In genomic region chr3:26078539-26078938, GRCh38 we compare ENCODE assay signal across 26 cellular contexts.
"Had no signal": no experiment of that assay in that cellular context is flagged by ENCODE, and none has a peak within 500 bp of the region (broad histone marks: within the 10 kb centered on the region; RNA-seq: fewer than 3 reads in every experiment).

No MANE protein-coding gene starts in this region.

- H3K4me3 ChIP-seq: stomach, suprapubic skin, testis, thoracic aorta, thyroid gland, tibial artery, tibial nerve, transverse colon, upper lobe of left lung, upper lobe of right lung, uterus, vagina had no signal

- ATAC-seq: stimulated activated effector memory CD8-positive, alpha-beta T cell treated with anti-CD3 and anti-CD28 coated beads, Interleukin-12 subunit alpha, Interleukin-12 subunit beta, amount 100 ng/mL, for 72 hours; stimulated activated memory B cell treated with anti-CD40 and anti-IgM and Interleukin-4, amounts not matched to agents 10 μg/mL and 1 μg/mL and 100 μg/mL, for 72 hours; stimulated activated naive B cell treated with anti-CD40 and anti-IgM and Interleukin-4, amounts not matched to agents 10 μg/mL and 1 μg/mL and 100 μg/mL, for 72 hours; stimulated activated naive CD8-positive, alpha-beta T cell treated with anti-CD3 and anti-CD28 coated beads, Interleukin-15, amount 100 ng/mL, for 72 hours; stimulated activated naive CD8-positive, alpha-beta T cell treated with anti-CD3 and anti-CD28 coated beads, Interleukin-15, Interleukin-2, amounts not matched to agents 100 U/mL and 50 U/mL, for 24 hours; upper lobe of right lung had no signal

- DNase-seq: stimulated activated CD4-positive, alpha-beta T cell treated with anti-CD3 and anti-CD28 coated beads, Interleukin-2, amount 100 ng/mL, for 48 hours; stimulated activated CD4-positive, alpha-beta T cell treated with anti-CD3 and anti-CD28 coated beads, Interleukin-4, amount 100 ng/mL, for 1 hour; stimulated activated CD4-positive, alpha-beta T cell treated with anti-CD3 and anti-CD28 coated beads, Interleukin-4, amount 100 ng/mL, for 24 hours; stimulated activated CD4-positive, alpha-beta T cell treated with anti-CD3 and anti-CD28 coated beads, Interleukin-4, amount 100 ng/mL, for 4 hours; stimulated activated CD8-positive, alpha-beta memory T cell treated with anti-CD3 and anti-CD28 coated beads, Interleukin-4, amount 100 ng/mL, for 48 hours; stimulated activated naive B cell treated with anti-CD40 and anti-IgM and Interleukin-4, amounts not matched to agents 10 μg/mL and 1 μg/mL and 100 μg/mL, for 72 hours; stimulated activated naive CD4-positive, alpha-beta T cell; stimulated activated naive CD4-positive, alpha-beta T cell treated with Interleukin-2 at 50 U/mL for 16 hours; stimulated activated naive CD8-positive, alpha-beta T cell treated with anti-CD3 and anti-CD28 coated beads, Interleukin-15, amount 100 ng/mL, for 72 hours; stimulated activated naive CD8-positive, alpha-beta T cell treated with anti-CD3 and anti-CD28 coated beads, Interleukin-15, Interleukin-2, amounts not matched to agents 100 U/mL and 50 U/mL, for 24 hours; stomach; substantia nigra; testis; thyroid gland; tibial artery; transverse colon; trophoblast cell; upper lobe of left lung; upper lobe of right lung; uterus had no signal

- H3K36me3 ChIP-seq: stomach, suprapubic skin, thoracic aorta, thyroid gland, tibial artery, tibial nerve, transverse colon, upper lobe of left lung, upper lobe of right lung, uterus, vagina had no signal

- H3K27ac ChIP-seq: stomach, suprapubic skin, testis, thoracic aorta, thyroid gland, tibial artery, tibial nerve, transverse colon, upper lobe of left lung, upper lobe of right lung, uterus, vagina had no signal

- H3K9me3 ChIP-seq: stomach, suprapubic skin, testis, thoracic aorta, thyroid gland, tibial artery, tibial nerve, transverse colon, upper lobe of left lung, upper lobe of right lung, uterus, vagina had no signal

- H3K27me3 ChIP-seq: stomach, suprapubic skin, testis, thyroid gland, tibial artery, tibial nerve, transverse colon, upper lobe of left lung, upper lobe of right lung, uterus, vagina had no signal

- H3K4me1 ChIP-seq: suprapubic skin, testis, thyroid gland, tibial artery, tibial nerve, transverse colon, upper lobe of left lung, upper lobe of right lung, uterus, vagina had no signal
